21 cellular contexts compared by ENCODE assay signal in genomic region chr16:68061396-68061795, GRCh38. TPM values are rescaled to one million over a fixed set of nuclear protein-coding genes. Genes with fewer than 3 reads are reported as not detected.
DNase-seq lines count a peak whose midpoint lies in the region; ATAC-seq and TF ChIP-seq lines count a peak whose summit lies in the region.
"Had no signal": no experiment of that assay in that cellular context is flagged by ENCODE, and none has a peak within 500 bp of the region (broad histone marks: within the 10 kb centered on the region; RNA-seq: fewer than 3 reads in every experiment).

No MANE protein-coding gene starts in this region.

- peak overlapping the region in 1 of 59 donors; percentile 15 for H3K27ac ChIP-seq in dorsolateral prefrontal cortex
- H3K27ac ChIP-seq: esophagus muscularis mucosa, parathyroid adenoma had no signal

- ATAC-seq in T-cell (replicated peaks in 1 of 4): no peak
- ATAC-seq in effector memory CD8-positive, alpha-beta T cell (replicated peaks): no peak
- peak; percentile 82 for ATAC-seq in stimulated activated memory B cell treated with anti-CD40 and anti-IgM and Interleukin-4, amounts not matched to agents 10 μg/mL and 1 μg/mL and 100 μg/mL, for 72 hours
- ATAC-seq: stimulated activated naive CD8-positive, alpha-beta T cell treated with anti-CD3 and anti-CD28 coated beads, Interleukin-15, amount 100 ng/mL, for 72 hours; WTC11 had no signal

- H3K27me3 Mint-ChIP-seq in T-cell: no peaks in the 10 kb centered on the region
- no peaks in the 10 kb centered on the region for H3K27me3 Mint-ChIP-seq in effector memory CD8-positive, alpha-beta T cell
- H3K27me3 Mint-ChIP-seq in stimulated activated memory B cell treated with anti-CD40 and anti-IgM and Interleukin-4, amounts not matched to agents 10 μg/mL and 1 μg/mL and 100 μg/mL, for 72 hours: no peaks in the 10 kb centered on the region
- H3K27me3 Mint-ChIP-seq: stimulated activated naive CD8-positive, alpha-beta T cell treated with anti-CD3 and anti-CD28 coated beads, Interleukin-15, amount 100 ng/mL, for 72 hours had no signal

- CTCF ChIA-PET in T-cell (lab: Charles Lee): interaction anchor here in 1 of 2 donors (0.6 kb wide), 2 partner anchors 10 to 21 kb away, joined by 3 to 5 read pairs; no protein-coding TSS in a partner anchor

- no peaks in the 10 kb centered on the region for H3K27me3 ChIP-seq in dorsolateral prefrontal cortex
- H3K27me3 ChIP-seq: esophagus muscularis mucosa had no signal

- H3K4me1 Mint-ChIP-seq in T-cell: peaks cover 60 to 70% (median 65%) of the 10 kb centered on the region in 3 donors
- H3K4me1 Mint-ChIP-seq in effector memory CD8-positive, alpha-beta T cell (ENCODE audit: low read depth in 2 of 2): peaks cover 55 to 69% of the 10 kb centered on the region in 2 donors
- H3K4me1 Mint-ChIP-seq in stimulated activated memory B cell treated with anti-CD40 and anti-IgM and Interleukin-4, amounts not matched to agents 10 μg/mL and 1 μg/mL and 100 μg/mL, for 72 hours: peaks cover 36% of the 10 kb centered on the region
- H3K4me1 Mint-ChIP-seq: WTC11 had no signal

- TF ChIP-seq CTCF in GM10266 (IDR thresholded peaks at IDR 0.05; ENCODE audit: control insufficient read depth, insufficient read depth, low read depth, missing control alignments) (no peak), dorsolateral prefrontal cortex (IDR thresholded peaks at IDR 0.05 in 54 of 56, conservative IDR thresholded peaks at IDR 0.05 in 2 of 56; ENCODE audit: low read depth in 1 of 56, partially characterized antibody in 56 of 56) (no peak)

- peak overlapping the region; percentile 86 to 89 for H3K27ac Mint-ChIP-seq in T-cell
- peak overlapping the region; percentile 90 to 91 for H3K27ac Mint-ChIP-seq in effector memory CD8-positive, alpha-beta T cell
- H3K27ac Mint-ChIP-seq in stimulated activated memory B cell treated with anti-CD40 and anti-IgM and Interleukin-4, amounts not matched to agents 10 μg/mL and 1 μg/mL and 100 μg/mL, for 72 hours: peak overlapping the region; percentile 73
- H3K27ac Mint-ChIP-seq: WTC11 had no signal

- H3K4me3 ChIP-seq in dorsolateral prefrontal cortex: no peak overlapping the region
- H3K4me3 ChIP-seq: esophagus muscularis mucosa had no signal

- POLR2A ChIA-PET in T-cell (lab: Charles Lee): interaction anchor here in 1 of 2 donors (0.5 kb wide), 1 partner anchor 578 kb away, joined by 3 read pairs; the partner anchor contains the start of gene AGRP

- intact Hi-C loops in dorsolateral prefrontal cortex (cut with DNase I): no loop called here

- DNase-seq in activated effector memory CD4-positive, alpha-beta T cell treated with anti-CD3 and anti-CD28 coated beads, Interleukin-2, amount 50 U/mL, for 16 hours: peak; percentile 46
- no peak for DNase-seq in activated effector memory CD4-positive, alpha-beta T cell treated with Interleukin-2 at 50 U/mL for 16 hours
- DNase-seq in T-cell (no peak), GM10266 (ENCODE audit: extremely low spot score) (no peak), DMS53 treated with DMSO at 0.1 percent for 48 hours (lab: John Stamatoyannopoulos, UW; ENCODE audit: unreplicated experiment) (no peak), dorsolateral prefrontal cortex (no peak)
- no peak for DNase-seq in effector memory CD8-positive, alpha-beta T cell
- DNase-seq: dermis blood vessel endothelial cell; NCI-H1048; NCI-H2171 treated with DMSO at 0.1 percent for 48 hours; NCI-H774; small intestine; stimulated activated naive CD8-positive, alpha-beta T cell treated with anti-CD3 and anti-CD28 coated beads, Interleukin-15, amount 100 ng/mL, for 72 hours had no signal

- peaks cover 25% of the 10 kb centered on the region for H3K36me3 Mint-ChIP-seq in T-cell
- H3K36me3 Mint-ChIP-seq in effector memory CD8-positive, alpha-beta T cell (ENCODE audit: insufficient read depth): no peaks in the 10 kb centered on the region
- peaks cover 67% of the 10 kb centered on the region for H3K36me3 Mint-ChIP-seq in stimulated activated memory B cell treated with anti-CD40 and anti-IgM and Interleukin-4, amounts not matched to agents 10 μg/mL and 1 μg/mL and 100 μg/mL, for 72 hours

- H3K4me3 Mint-ChIP-seq in T-cell: no peak overlapping the region
- H3K4me3 Mint-ChIP-seq in effector memory CD8-positive, alpha-beta T cell: peak overlapping the region; percentile 44 to 76
- no peak overlapping the region for H3K4me3 Mint-ChIP-seq in stimulated activated memory B cell treated with anti-CD40 and anti-IgM and Interleukin-4, amounts not matched to agents 10 μg/mL and 1 μg/mL and 100 μg/mL, for 72 hours
- H3K4me3 Mint-ChIP-seq: WTC11 had no signal

- H3K9me3 Mint-ChIP-seq in T-cell: no peaks in the 10 kb centered on the region
- H3K9me3 Mint-ChIP-seq in effector memory CD8-positive, alpha-beta T cell: no peaks in the 10 kb centered on the region
- H3K9me3 Mint-ChIP-seq in stimulated activated memory B cell treated with anti-CD40 and anti-IgM and Interleukin-4, amounts not matched to agents 10 μg/mL and 1 μg/mL and 100 μg/mL, for 72 hours: no peaks in the 10 kb centered on the region
- H3K9me3 Mint-ChIP-seq: stimulated activated naive CD8-positive, alpha-beta T cell treated with anti-CD3 and anti-CD28 coated beads, Interleukin-15, amount 100 ng/mL, for 72 hours; WTC11 had no signal

RNA-seq across cellular contexts. Expression of gene NFATC3, which starts 23.8 kb away (rescaled TPM):
- total RNA-seq in T-cell (100 to 1,000 TPM; 111 to 144 (median 116) TPM), dorsolateral prefrontal cortex (10 to 100 TPM; 30.0 to 60.4 (median 40.8) TPM)

RNA-seq across cellular contexts. Expression of gene DUS2, which starts 38.3 kb away (rescaled TPM):
- total RNA-seq in T-cell (10 to 100 TPM; 14.5 to 19.4 (median 15.8) TPM), dorsolateral prefrontal cortex (10 to 100 TPM; 10.6 to 25.8 (median 17.6) TPM)

RNA-seq across cellular contexts. Expression of gene DDX28, which starts 38.4 kb away (rescaled TPM):
- total RNA-seq in T-cell (10 to 100 TPM; 15.5 to 21.0 (median 17.6) TPM), dorsolateral prefrontal cortex (10 to 100 TPM in 3 of 120 experiments, 1 to 10 TPM in 117; 3.1 to 10.7 (median 6.9) TPM)

RNA-seq across cellular contexts. Expression of gene DPEP2NB, which starts 45.7 kb away (rescaled TPM):
- total RNA-seq in T-cell (not detected), dorsolateral prefrontal cortex (under 1 TPM in 2 of 120 experiments, not detected in 118; 0.41 to 0.43 TPM)
- total RNA-seq: dermis blood vessel endothelial cell, esophagus muscularis mucosa, kidney epithelial cell, mononuclear cell, RPMI7951, urinary bladder, WTC11 had no signal

Comparison
In these comparisons a context has a peak if more than half of its experiments do, and no peak if none do; other contexts are left out.
1. H3K4me3 Mint-ChIP-seq: peak in effector memory CD8-positive, alpha-beta T cell (2 of 2); none in T-cell (0 of 3) and stimulated activated memory B cell treated with anti-CD40 and anti-IgM and Interleukin-4, amounts not matched to agents 10 μg/mL and 1 μg/mL and 100 μg/mL, for 72 hours (single experiment).
2. Peak in every context shown above with its lines, with median percentiles within 50 percentile points of each other: H3K27ac Mint-ChIP-seq.